In genomic region chr15:68286256-68286655, GRCh38 we compare ENCODE assay signal across 24 cellular contexts. TPM values are rescaled to one million over a fixed set of nuclear protein-coding genes. Genes with fewer than 3 reads are reported as not detected.
A peak's percentile ranks its signal among the peaks of the same experiment; 100 is the strongest.
DNase-seq lines count a peak whose midpoint lies in the region; ATAC-seq and TF ChIP-seq lines count a peak whose summit lies in the region.
"Had no signal": no experiment of that assay in that cellular context is flagged by ENCODE, and none has a peak within 500 bp of the region (broad histone marks: within the 10 kb centered on the region; RNA-seq: fewer than 3 reads in every experiment).

No MANE protein-coding gene starts in this region.

- peaks cover 37% of the 10 kb centered on the region for H3K4me1 ChIP-seq in CD4-positive, CD25-positive, alpha-beta regulatory T cell (ENCODE audit: control insufficient read depth, insufficient read depth, low read length, poor library complexity, severe bottlenecking)
- peaks cover 48% of the 10 kb centered on the region for H3K4me1 ChIP-seq in CD8-positive, alpha-beta T cell (ENCODE audit: insufficient read depth, low read length)
- peaks cover 10 to 62% of the 10 kb centered on the region in 2 donors for H3K4me1 ChIP-seq in adrenal gland (replicated peaks in 1 of 2)
- H3K4me1 ChIP-seq: parathyroid adenoma had no signal

- no peak for DNase-seq in CD4-positive, CD25-positive, alpha-beta regulatory T cell
- no peak for DNase-seq in CD8-positive, alpha-beta T cell
- DNase-seq in activated naive CD8-positive, alpha-beta T cell treated with anti-CD3 and anti-CD28 coated beads, Interleukin-2, amount 50 U/mL, for 24 hours: no peak
- no peak for DNase-seq in mesothelial cell of epicardium (ENCODE audit: low spot score in 2 of 2, unreplicated experiment in 2 of 2)
- no peak for DNase-seq in D341Med (ENCODE audit: low spot score)
- DNase-seq in adrenal gland: no peak
- DNase-seq: activated B cell treated with CpG ODN at 0.5 μM for 24 hours; activated effector memory CD4-positive, alpha-beta T cell treated with Interleukin-2 at 50 U/mL for 16 hours; anterior cingulate cortex; cerebellar nuclear complex; effector CD4-positive, alpha-beta T cell; GOT3; Kasumi-1; kidney; naive B cell; NCI-H2107; stimulated activated CD4-positive, alpha-beta T cell treated with anti-CD3 and anti-CD28 coated beads, Interleukin-1b, Interleukin-23, amount 100 ng/mL, for 48 hours; stimulated activated naive B cell treated with anti-CD40 and anti-IgM and Interleukin-4, amounts not matched to agents 10 μg/mL and 1 μg/mL and 100 μg/mL, for 72 hours; transverse colon had no signal

- no peaks in the 10 kb centered on the region for H3K9me3 ChIP-seq in CD4-positive, CD25-positive, alpha-beta regulatory T cell (ENCODE audit: control insufficient read depth in 2 of 2, low read length in 2 of 2)
- no peaks in the 10 kb centered on the region for H3K9me3 ChIP-seq in CD8-positive, alpha-beta T cell (ENCODE audit: low read length)
- no peaks in the 10 kb centered on the region for H3K9me3 ChIP-seq in adrenal gland (replicated peaks in 1 of 3)
- H3K9me3 ChIP-seq: transverse colon had no signal

- no peaks in the 10 kb centered on the region for H3K27me3 ChIP-seq in CD4-positive, CD25-positive, alpha-beta regulatory T cell (ENCODE audit: control insufficient read depth, insufficient read depth, low read length)
- H3K27me3 ChIP-seq in CD8-positive, alpha-beta T cell (ENCODE audit: insufficient read depth, low read length): no peaks in the 10 kb centered on the region
- no peaks in the 10 kb centered on the region for H3K27me3 ChIP-seq in adrenal gland
- H3K27me3 ChIP-seq: transverse colon had no signal

- H3K36me3 Mint-ChIP-seq in CD4-positive, CD25-positive, alpha-beta regulatory T cell: peaks cover 46% of the 10 kb centered on the region
- H3K36me3 Mint-ChIP-seq in CD8-positive, alpha-beta T cell: peaks cover 59% of the 10 kb centered on the region
- H3K36me3 Mint-ChIP-seq in activated naive CD8-positive, alpha-beta T cell treated with anti-CD3 and anti-CD28 coated beads, Interleukin-2, amount 50 U/mL, for 24 hours (ENCODE audit: low read depth): peaks cover 49% of the 10 kb centered on the region
- peaks cover 39% of the 10 kb centered on the region for H3K36me3 Mint-ChIP-seq in mesothelial cell of epicardium

- CTCF ChIA-PET in CD8-positive, alpha-beta T cell (lab: Charles Lee): interaction anchor here (1.0 kb wide), 1 partner anchor 24 kb away, joined by 3 read pairs; no protein-coding TSS in a partner anchor

- intact Hi-C loops in CD8-positive, alpha-beta T cell (cut with DNase I, micrococcal nuclease): loop anchor here in 1 of 2 experiments (10.0 kb wide), 1 partner anchor 879 kb away; the partner anchor contains the start of gene GLCE
- intact Hi-C loops in adrenal gland (cut with DNase I): no loop called here

- H3K4me3 Mint-ChIP-seq in CD4-positive, CD25-positive, alpha-beta regulatory T cell: peak overlapping the region in 2 of 4 donors; percentile 26 to 66
- H3K4me3 Mint-ChIP-seq in CD8-positive, alpha-beta T cell: peak overlapping the region; percentile 23
- no peak overlapping the region for H3K4me3 Mint-ChIP-seq in activated naive CD8-positive, alpha-beta T cell treated with anti-CD3 and anti-CD28 coated beads, Interleukin-2, amount 50 U/mL, for 24 hours
- H3K4me3 Mint-ChIP-seq in mesothelial cell of epicardium: no peak overlapping the region
- H3K4me3 Mint-ChIP-seq: activated B cell treated with CpG ODN at 0.5 μM for 24 hours; memory B cell; stimulated activated naive B cell treated with anti-CD40 and anti-IgM and Interleukin-4, amounts not matched to agents 10 μg/mL and 1 μg/mL and 100 μg/mL, for 72 hours had no signal

- no peak overlapping the region for H3K4me3 ChIP-seq in CD4-positive, CD25-positive, alpha-beta regulatory T cell (ENCODE audit: low read depth, low read length)
- H3K4me3 ChIP-seq in CD8-positive, alpha-beta T cell (ENCODE audit: low read depth, low read length): no peak overlapping the region
- H3K4me3 ChIP-seq in adrenal gland: no peak overlapping the region
- H3K4me3 ChIP-seq: SK-N-MC, transverse colon had no signal

- POLR2A ChIA-PET in CD8-positive, alpha-beta T cell (lab: Charles Lee): no interaction called here

- no peak for TF ChIP-seq CTCF in CD8-positive, alpha-beta T cell (IDR thresholded peaks at IDR 0.05)
- no peak for TF ChIP-seq CTCF in mesothelial cell of epicardium (IDR thresholded peaks at IDR 0.05; ENCODE audit: unreplicated experiment)
- TF ChIP-seq CTCF in adrenal gland (IDR thresholded peaks at IDR 0.05): no peak

- peaks cover 0 to 5% (median 0%) of the 10 kb centered on the region in 7 donors for H3K9me3 Mint-ChIP-seq in CD4-positive, CD25-positive, alpha-beta regulatory T cell
- H3K9me3 Mint-ChIP-seq in CD8-positive, alpha-beta T cell: no peaks in the 10 kb centered on the region
- H3K9me3 Mint-ChIP-seq in activated naive CD8-positive, alpha-beta T cell treated with anti-CD3 and anti-CD28 coated beads, Interleukin-2, amount 50 U/mL, for 24 hours: no peaks in the 10 kb centered on the region
- H3K9me3 Mint-ChIP-seq in mesothelial cell of epicardium: peaks cover 6% of the 10 kb centered on the region
- H3K9me3 Mint-ChIP-seq: activated B cell treated with CpG ODN at 0.5 μM for 24 hours, memory B cell had no signal

- H3K4me1 Mint-ChIP-seq in CD4-positive, CD25-positive, alpha-beta regulatory T cell: peaks cover 44 to 77% (median 62%) of the 10 kb centered on the region in 4 donors
- H3K4me1 Mint-ChIP-seq in CD8-positive, alpha-beta T cell (ENCODE audit: low read depth): peaks cover 86% of the 10 kb centered on the region
- peaks cover 75% of the 10 kb centered on the region for H3K4me1 Mint-ChIP-seq in activated naive CD8-positive, alpha-beta T cell treated with anti-CD3 and anti-CD28 coated beads, Interleukin-2, amount 50 U/mL, for 24 hours
- peaks cover 27% of the 10 kb centered on the region for H3K4me1 Mint-ChIP-seq in mesothelial cell of epicardium

- H3K27ac ChIP-seq in CD4-positive, CD25-positive, alpha-beta regulatory T cell (ENCODE audit: insufficient read depth, low read length, poor library complexity, severe bottlenecking): no peak overlapping the region
- H3K27ac ChIP-seq in CD8-positive, alpha-beta T cell (ENCODE audit: low read depth, low read length): no peak overlapping the region
- no peak overlapping the region for H3K27ac ChIP-seq in adrenal gland
- H3K27ac ChIP-seq: parathyroid adenoma, SK-N-MC, transverse colon had no signal

- H3K27me3 Mint-ChIP-seq in CD4-positive, CD25-positive, alpha-beta regulatory T cell: no peaks in the 10 kb centered on the region
- H3K27me3 Mint-ChIP-seq in CD8-positive, alpha-beta T cell (ENCODE audit: low read depth): no peaks in the 10 kb centered on the region
- no peaks in the 10 kb centered on the region for H3K27me3 Mint-ChIP-seq in activated naive CD8-positive, alpha-beta T cell treated with anti-CD3 and anti-CD28 coated beads, Interleukin-2, amount 50 U/mL, for 24 hours
- H3K27me3 Mint-ChIP-seq in mesothelial cell of epicardium (ENCODE audit: low read depth): no peaks in the 10 kb centered on the region
- H3K27me3 Mint-ChIP-seq: activated B cell treated with CpG ODN at 0.5 μM for 24 hours; memory B cell; naive B cell; stimulated activated naive B cell treated with anti-CD40 and anti-IgM and Interleukin-4, amounts not matched to agents 10 μg/mL and 1 μg/mL and 100 μg/mL, for 72 hours had no signal

- no peak for TF ChIP-seq POLR2A in adrenal gland (IDR thresholded peaks at IDR 0.05)

- no peak for ATAC-seq in CD4-positive, CD25-positive, alpha-beta regulatory T cell (ENCODE audit: low read depth in 2 of 2)
- ATAC-seq in CD8-positive, alpha-beta T cell: no peak
- ATAC-seq in activated naive CD8-positive, alpha-beta T cell treated with anti-CD3 and anti-CD28 coated beads, Interleukin-2, amount 50 U/mL, for 24 hours: no peak
- ATAC-seq in HG03439 (IDR thresholded peaks at IDR 0.05; ENCODE audit: unreplicated experiment): no peak
- ATAC-seq: esophagus mucosa; stimulated activated naive B cell treated with anti-CD40 and anti-IgM and Interleukin-4, amounts not matched to agents 10 μg/mL and 1 μg/mL and 100 μg/mL, for 72 hours had no signal

- peak overlapping the region; percentile 3 to 27 (median 15) for H3K27ac Mint-ChIP-seq in CD4-positive, CD25-positive, alpha-beta regulatory T cell
- H3K27ac Mint-ChIP-seq in CD8-positive, alpha-beta T cell: peak overlapping the region; percentile 23
- peak overlapping the region; percentile 23 for H3K27ac Mint-ChIP-seq in activated naive CD8-positive, alpha-beta T cell treated with anti-CD3 and anti-CD28 coated beads, Interleukin-2, amount 50 U/mL, for 24 hours
- H3K27ac Mint-ChIP-seq in mesothelial cell of epicardium: peak overlapping the region; percentile 17
- H3K27ac Mint-ChIP-seq: activated B cell treated with CpG ODN at 0.5 μM for 24 hours; memory B cell; stimulated activated naive B cell treated with anti-CD40 and anti-IgM and Interleukin-4, amounts not matched to agents 10 μg/mL and 1 μg/mL and 100 μg/mL, for 72 hours had no signal

- H3K36me3 ChIP-seq in CD4-positive, CD25-positive, alpha-beta regulatory T cell (ENCODE audit: control insufficient read depth, insufficient read depth, low read length): peaks cover 37% of the 10 kb centered on the region
- peaks cover 25% of the 10 kb centered on the region for H3K36me3 ChIP-seq in CD8-positive, alpha-beta T cell (ENCODE audit: insufficient read depth, low read length)
- H3K36me3 ChIP-seq in adrenal gland (replicated peaks in 1 of 2): peaks cover 0 to 25% of the 10 kb centered on the region in 2 donors

- WGBS in adrenal gland, 4 donors: 69 to 78% (median 74%) methylated on average over 5 of the region's 5 CpGs

RNA-seq across cellular contexts. Expression of gene FEM1B, which starts 8.7 kb away (rescaled TPM):
- 55.2 TPM for total RNA-seq in CD4-positive, CD25-positive, alpha-beta regulatory T cell
- polyA plus RNA-seq in CD4-positive, CD25-positive, alpha-beta regulatory T cell: 10 to 100 TPM; 15.7 to 27.1 (median 16.9) TPM
- 10 to 100 TPM; 89.7 to 90.6 TPM for total RNA-seq in CD8-positive, alpha-beta T cell
- total RNA-seq in mesothelial cell of epicardium (49.6 to 61.0 TPM (median 54.6 TPM) in 3 replicates), adrenal gland (10 to 100 TPM; 25.2 to 57.7 (median 43.8) TPM)
- 10 to 100 TPM in 1 of 3 donors, 1 to 10 TPM in 2; 7.0 to 35.7 (median 9.3) TPM for polyA plus RNA-seq in adrenal gland

RNA-seq across cellular contexts. Expression of gene CLN6, which starts 56.7 kb away (rescaled TPM):
- total RNA-seq in CD4-positive, CD25-positive, alpha-beta regulatory T cell: 14.2 TPM
- polyA plus RNA-seq in CD4-positive, CD25-positive, alpha-beta regulatory T cell: 1 to 10 TPM; 1.4 to 1.9 (median 1.5) TPM
- total RNA-seq in CD8-positive, alpha-beta T cell: 1 to 10 TPM; 7.6 to 7.9 TPM
- 35.1 to 35.8 TPM (median 35.3 TPM) in 3 replicates for total RNA-seq in mesothelial cell of epicardium
- total RNA-seq in adrenal gland: 10 to 100 TPM; 15.3 to 36.6 (median 25.8) TPM
- polyA plus RNA-seq in adrenal gland: 10 to 100 TPM; 22.8 to 33.0 (median 27.8) TPM
